In the genomic region with DNA sequence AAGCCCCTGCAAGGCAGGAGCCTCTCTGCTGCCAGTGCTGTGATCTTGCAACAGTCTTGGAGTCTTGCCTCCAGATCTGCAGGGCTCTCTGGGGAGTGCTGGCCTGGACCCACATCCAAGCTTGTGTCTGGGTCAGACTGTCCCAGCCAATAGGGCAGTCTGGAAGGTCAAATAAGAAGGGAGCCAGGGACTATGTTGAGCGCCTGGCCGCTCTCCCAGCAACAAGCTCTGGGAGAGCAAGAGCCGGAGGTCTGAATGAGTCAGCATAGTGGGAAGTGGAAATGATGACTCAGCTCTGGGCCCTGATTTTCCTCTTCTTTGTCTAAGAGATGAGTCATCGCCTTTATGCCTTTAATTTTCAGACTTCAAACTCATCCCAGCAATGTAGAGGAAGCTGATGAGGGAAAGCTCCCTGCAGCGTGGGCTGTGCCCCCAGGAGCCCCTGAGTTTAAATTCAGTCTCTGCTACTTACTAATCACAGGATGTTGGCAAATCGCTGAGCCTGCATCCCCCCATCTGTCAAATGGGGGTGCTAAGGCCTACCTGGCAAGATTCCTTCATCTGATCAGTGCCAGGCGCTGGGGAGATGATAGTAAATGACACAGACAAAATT, we compare ENCODE assay signal across 1 cellular context.
TF ChIP-seq lines count a peak whose summit lies in the region.

No MANE protein-coding gene starts in this region.

TF ChIP-seq in HepG2, 621 proteins besides CTCF, POLR2A, EP300 and RAD21 (continued from another document and continues in another):
- TF ChIP-seq, protein P1, sequence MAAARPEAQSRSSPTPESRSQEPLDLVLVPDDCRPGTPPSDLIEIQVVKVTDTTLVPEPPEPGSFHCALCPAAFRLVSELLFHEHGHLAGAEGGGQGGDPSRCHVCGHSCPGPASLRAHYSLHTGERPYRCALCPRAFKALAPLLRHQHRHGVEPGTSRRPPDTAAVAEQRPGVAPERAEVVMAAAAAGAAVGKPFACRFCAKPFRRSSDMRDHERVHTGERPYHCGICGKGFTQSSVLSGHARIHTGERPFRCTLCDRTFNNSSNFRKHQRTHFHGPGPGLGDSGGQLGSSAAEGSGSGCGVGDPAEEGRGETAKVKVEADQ (CRISPR knock-in tag; IDR thresholded peaks at IDR 0.05; ENCODE audit: borderline replicate concordance), result no peak
- no peak for TF ChIP-seq ZNF333 (CRISPR knock-in tag; IDR thresholded peaks at IDR 0.05; ENCODE audit: borderline replicate concordance)
- TF ChIP-seq HOXD1 (CRISPR knock-in tag; IDR thresholded peaks at IDR 0.05), result no peak
- TF ChIP-seq SMAD3 (CRISPR knock-in tag; IDR thresholded peaks at IDR 0.05), result peak; percentile 90
- TF ChIP-seq, protein P2, sequence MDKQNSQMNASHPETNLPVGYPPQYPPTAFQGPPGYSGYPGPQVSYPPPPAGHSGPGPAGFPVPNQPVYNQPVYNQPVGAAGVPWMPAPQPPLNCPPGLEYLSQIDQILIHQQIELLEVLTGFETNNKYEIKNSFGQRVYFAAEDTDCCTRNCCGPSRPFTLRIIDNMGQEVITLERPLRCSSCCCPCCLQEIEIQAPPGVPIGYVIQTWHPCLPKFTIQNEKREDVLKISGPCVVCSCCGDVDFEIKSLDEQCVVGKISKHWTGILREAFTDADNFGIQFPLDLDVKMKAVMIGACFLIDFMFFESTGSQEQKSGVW (CRISPR knock-in tag; IDR thresholded peaks at IDR 0.05; ENCODE audit: borderline replicate concordance), result no peak
- TF ChIP-seq ZNF816 (CRISPR knock-in tag; IDR thresholded peaks at IDR 0.05; ENCODE audit: borderline replicate concordance), result 0 out of 2 replicates have a peak, but pooled peaks have one; percentile 43
- TF ChIP-seq ZFP82 (CRISPR knock-in tag; IDR thresholded peaks at IDR 0.05; ENCODE audit: borderline replicate concordance), result no peak
- no peak for TF ChIP-seq KDM1A (CRISPR knock-in tag; IDR thresholded peaks at IDR 0.05)
- TF ChIP-seq, protein P3, sequence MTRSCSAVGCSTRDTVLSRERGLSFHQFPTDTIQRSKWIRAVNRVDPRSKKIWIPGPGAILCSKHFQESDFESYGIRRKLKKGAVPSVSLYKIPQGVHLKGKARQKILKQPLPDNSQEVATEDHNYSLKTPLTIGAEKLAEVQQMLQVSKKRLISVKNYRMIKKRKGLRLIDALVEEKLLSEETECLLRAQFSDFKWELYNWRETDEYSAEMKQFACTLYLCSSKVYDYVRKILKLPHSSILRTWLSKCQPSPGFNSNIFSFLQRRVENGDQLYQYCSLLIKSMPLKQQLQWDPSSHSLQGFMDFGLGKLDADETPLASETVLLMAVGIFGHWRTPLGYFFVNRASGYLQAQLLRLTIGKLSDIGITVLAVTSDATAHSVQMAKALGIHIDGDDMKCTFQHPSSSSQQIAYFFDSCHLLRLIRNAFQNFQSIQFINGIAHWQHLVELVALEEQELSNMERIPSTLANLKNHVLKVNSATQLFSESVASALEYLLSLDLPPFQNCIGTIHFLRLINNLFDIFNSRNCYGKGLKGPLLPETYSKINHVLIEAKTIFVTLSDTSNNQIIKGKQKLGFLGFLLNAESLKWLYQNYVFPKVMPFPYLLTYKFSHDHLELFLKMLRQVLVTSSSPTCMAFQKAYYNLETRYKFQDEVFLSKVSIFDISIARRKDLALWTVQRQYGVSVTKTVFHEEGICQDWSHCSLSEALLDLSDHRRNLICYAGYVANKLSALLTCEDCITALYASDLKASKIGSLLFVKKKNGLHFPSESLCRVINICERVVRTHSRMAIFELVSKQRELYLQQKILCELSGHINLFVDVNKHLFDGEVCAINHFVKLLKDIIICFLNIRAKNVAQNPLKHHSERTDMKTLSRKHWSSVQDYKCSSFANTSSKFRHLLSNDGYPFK (CRISPR knock-in tag; IDR thresholded peaks at IDR 0.05; ENCODE audit: borderline replicate concordance), result peak; percentile 48; the same call in 1 of the 2 replicates
- TF ChIP-seq NKX3-1 (CRISPR knock-in tag; IDR thresholded peaks at IDR 0.05), result no peak
- TF ChIP-seq, protein P4, sequence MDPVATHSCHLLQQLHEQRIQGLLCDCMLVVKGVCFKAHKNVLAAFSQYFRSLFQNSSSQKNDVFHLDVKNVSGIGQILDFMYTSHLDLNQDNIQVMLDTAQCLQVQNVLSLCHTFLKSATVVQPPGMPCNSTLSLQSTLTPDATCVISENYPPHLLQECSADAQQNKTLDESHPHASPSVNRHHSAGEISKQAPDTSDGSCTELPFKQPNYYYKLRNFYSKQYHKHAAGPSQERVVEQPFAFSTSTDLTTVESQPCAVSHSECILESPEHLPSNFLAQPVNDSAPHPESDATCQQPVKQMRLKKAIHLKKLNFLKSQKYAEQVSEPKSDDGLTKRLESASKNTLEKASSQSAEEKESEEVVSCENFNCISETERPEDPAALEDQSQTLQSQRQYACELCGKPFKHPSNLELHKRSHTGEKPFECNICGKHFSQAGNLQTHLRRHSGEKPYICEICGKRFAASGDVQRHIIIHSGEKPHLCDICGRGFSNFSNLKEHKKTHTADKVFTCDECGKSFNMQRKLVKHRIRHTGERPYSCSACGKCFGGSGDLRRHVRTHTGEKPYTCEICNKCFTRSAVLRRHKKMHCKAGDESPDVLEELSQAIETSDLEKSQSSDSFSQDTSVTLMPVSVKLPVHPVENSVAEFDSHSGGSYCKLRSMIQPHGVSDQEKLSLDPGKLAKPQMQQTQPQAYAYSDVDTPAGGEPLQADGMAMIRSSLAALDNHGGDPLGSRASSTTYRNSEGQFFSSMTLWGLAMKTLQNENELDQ (CRISPR knock-in tag; IDR thresholded peaks at IDR 0.05; ENCODE audit: borderline replicate concordance), result no peak
- TF ChIP-seq, protein P5, sequence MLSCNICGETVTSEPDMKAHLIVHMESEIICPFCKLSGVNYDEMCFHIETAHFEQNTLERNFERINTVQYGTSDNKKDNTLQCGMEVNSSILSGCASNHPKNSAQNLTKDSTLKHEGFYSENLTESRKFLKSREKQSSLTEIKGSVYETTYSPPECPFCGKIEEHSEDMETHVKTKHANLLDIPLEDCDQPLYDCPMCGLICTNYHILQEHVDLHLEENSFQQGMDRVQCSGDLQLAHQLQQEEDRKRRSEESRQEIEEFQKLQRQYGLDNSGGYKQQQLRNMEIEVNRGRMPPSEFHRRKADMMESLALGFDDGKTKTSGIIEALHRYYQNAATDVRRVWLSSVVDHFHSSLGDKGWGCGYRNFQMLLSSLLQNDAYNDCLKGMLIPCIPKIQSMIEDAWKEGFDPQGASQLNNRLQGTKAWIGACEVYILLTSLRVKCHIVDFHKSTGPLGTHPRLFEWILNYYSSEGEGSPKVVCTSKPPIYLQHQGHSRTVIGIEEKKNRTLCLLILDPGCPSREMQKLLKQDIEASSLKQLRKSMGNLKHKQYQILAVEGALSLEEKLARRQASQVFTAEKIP (CRISPR knock-in tag; IDR thresholded peaks at IDR 0.05; ENCODE audit: borderline replicate concordance), result no peak
- TF ChIP-seq ZNF737 (CRISPR knock-in tag; IDR thresholded peaks at IDR 0.05; ENCODE audit: borderline replicate concordance), result no peak
- no peak for TF ChIP-seq SRSF1 (optimal IDR thresholded peaks at IDR 0.05; ENCODE audit: low read depth, low read length)
- TF ChIP-seq, protein P6, sequence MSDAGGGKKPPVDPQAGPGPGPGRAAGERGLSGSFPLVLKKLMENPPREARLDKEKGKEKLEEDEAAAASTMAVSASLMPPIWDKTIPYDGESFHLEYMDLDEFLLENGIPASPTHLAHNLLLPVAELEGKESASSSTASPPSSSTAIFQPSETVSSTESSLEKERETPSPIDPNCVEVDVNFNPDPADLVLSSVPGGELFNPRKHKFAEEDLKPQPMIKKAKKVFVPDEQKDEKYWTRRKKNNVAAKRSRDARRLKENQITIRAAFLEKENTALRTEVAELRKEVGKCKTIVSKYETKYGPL (CRISPR knock-in tag; IDR thresholded peaks at IDR 0.05), result no peak
- no peak for TF ChIP-seq PAF1 (CRISPR knock-in tag; IDR thresholded peaks at IDR 0.05)
- no peak for TF ChIP-seq AGO1 (IDR thresholded peaks at IDR 0.05; ENCODE audit: low read depth, low read length, poor library complexity, severe bottlenecking)
- no peak for TF ChIP-seq ZSCAN31 (CRISPR knock-in tag; IDR thresholded peaks at IDR 0.05; ENCODE audit: low read depth)
- TF ChIP-seq ZNF703 (CRISPR knock-in tag; IDR thresholded peaks at IDR 0.05; ENCODE audit: borderline replicate concordance), result no peak
- no peak for TF ChIP-seq ZNF207 (IDR thresholded peaks at IDR 0.05; ENCODE audit: borderline replicate concordance)
- TF ChIP-seq HIVEP1 (CRISPR knock-in tag; IDR thresholded peaks at IDR 0.05), result no peak
- TF ChIP-seq NCOA1 (CRISPR knock-in tag; IDR thresholded peaks at IDR 0.05), result no peak
- TF ChIP-seq, protein P7, sequence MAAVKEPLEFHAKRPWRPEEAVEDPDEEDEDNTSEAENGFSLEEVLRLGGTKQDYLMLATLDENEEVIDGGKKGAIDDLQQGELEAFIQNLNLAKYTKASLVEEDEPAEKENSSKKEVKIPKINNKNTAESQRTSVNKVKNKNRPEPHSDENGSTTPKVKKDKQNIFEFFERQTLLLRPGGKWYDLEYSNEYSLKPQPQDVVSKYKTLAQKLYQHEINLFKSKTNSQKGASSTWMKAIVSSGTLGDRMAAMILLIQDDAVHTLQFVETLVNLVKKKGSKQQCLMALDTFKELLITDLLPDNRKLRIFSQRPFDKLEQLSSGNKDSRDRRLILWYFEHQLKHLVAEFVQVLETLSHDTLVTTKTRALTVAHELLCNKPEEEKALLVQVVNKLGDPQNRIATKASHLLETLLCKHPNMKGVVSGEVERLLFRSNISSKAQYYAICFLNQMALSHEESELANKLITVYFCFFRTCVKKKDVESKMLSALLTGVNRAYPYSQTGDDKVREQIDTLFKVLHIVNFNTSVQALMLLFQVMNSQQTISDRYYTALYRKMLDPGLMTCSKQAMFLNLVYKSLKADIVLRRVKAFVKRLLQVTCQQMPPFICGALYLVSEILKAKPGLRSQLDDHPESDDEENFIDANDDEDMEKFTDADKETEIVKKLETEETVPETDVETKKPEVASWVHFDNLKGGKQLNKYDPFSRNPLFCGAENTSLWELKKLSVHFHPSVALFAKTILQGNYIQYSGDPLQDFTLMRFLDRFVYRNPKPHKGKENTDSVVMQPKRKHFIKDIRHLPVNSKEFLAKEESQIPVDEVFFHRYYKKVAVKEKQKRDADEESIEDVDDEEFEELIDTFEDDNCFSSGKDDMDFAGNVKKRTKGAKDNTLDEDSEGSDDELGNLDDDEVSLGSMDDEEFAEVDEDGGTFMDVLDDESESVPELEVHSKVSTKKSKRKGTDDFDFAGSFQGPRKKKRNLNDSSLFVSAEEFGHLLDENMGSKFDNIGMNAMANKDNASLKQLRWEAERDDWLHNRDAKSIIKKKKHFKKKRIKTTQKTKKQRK (IDR thresholded peaks at IDR 0.05; ENCODE audit: low read length), result no peak
- TF ChIP-seq SKI (IDR thresholded peaks at IDR 0.05; ENCODE audit: partially characterized antibody), result peak; percentile 50
- TF ChIP-seq ZFP36L1 (CRISPR knock-in tag; IDR thresholded peaks at IDR 0.05), result no peak
- TF ChIP-seq ZSCAN12 (CRISPR knock-in tag; IDR thresholded peaks at IDR 0.05), result no peak
- peak; percentile 25; the same call in 1 of the 2 replicates for TF ChIP-seq PHF8 (CRISPR knock-in tag; IDR thresholded peaks at IDR 0.05)
- no peak for TF ChIP-seq CHD2 (IDR thresholded peaks at IDR 0.05; ENCODE audit: low read depth, low read length)
- no peak for TF ChIP-seq ZNF790 (CRISPR knock-in tag; IDR thresholded peaks at IDR 0.05; ENCODE audit: borderline replicate concordance)
- TF ChIP-seq, protein P8, sequence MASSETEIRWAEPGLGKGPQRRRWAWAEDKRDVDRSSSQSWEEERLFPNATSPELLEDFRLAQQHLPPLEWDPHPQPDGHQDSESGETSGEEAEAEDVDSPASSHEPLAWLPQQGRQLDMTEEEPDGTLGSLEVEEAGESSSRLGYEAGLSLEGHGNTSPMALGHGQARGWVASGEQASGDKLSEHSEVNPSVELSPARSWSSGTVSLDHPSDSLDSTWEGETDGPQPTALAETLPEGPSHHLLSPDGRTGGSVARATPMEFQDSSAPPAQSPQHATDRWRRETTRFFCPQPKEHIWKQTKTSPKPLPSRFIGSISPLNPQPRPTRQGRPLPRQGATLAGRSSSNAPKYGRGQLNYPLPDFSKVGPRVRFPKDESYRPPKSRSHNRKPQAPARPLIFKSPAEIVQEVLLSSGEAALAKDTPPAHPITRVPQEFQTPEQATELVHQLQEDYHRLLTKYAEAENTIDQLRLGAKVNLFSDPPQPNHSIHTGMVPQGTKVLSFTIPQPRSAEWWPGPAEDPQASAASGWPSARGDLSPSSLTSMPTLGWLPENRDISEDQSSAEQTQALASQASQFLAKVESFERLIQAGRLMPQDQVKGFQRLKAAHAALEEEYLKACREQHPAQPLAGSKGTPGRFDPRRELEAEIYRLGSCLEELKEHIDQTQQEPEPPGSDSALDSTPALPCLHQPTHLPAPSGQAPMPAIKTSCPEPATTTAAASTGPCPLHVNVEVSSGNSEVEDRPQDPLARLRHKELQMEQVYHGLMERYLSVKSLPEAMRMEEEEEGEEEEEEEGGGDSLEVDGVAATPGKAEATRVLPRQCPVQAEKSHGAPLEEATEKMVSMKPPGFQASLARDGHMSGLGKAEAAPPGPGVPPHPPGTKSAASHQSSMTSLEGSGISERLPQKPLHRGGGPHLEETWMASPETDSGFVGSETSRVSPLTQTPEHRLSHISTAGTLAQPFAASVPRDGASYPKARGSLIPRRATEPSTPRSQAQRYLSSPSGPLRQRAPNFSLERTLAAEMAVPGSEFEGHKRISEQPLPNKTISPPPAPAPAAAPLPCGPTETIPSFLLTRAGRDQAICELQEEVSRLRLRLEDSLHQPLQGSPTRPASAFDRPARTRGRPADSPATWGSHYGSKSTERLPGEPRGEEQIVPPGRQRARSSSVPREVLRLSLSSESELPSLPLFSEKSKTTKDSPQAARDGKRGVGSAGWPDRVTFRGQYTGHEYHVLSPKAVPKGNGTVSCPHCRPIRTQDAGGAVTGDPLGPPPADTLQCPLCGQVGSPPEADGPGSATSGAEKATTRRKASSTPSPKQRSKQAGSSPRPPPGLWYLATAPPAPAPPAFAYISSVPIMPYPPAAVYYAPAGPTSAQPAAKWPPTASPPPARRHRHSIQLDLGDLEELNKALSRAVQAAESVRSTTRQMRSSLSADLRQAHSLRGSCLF (CRISPR knock-in tag; IDR thresholded peaks at IDR 0.05; ENCODE audit: borderline replicate concordance), result no peak
- TF ChIP-seq, protein P9, sequence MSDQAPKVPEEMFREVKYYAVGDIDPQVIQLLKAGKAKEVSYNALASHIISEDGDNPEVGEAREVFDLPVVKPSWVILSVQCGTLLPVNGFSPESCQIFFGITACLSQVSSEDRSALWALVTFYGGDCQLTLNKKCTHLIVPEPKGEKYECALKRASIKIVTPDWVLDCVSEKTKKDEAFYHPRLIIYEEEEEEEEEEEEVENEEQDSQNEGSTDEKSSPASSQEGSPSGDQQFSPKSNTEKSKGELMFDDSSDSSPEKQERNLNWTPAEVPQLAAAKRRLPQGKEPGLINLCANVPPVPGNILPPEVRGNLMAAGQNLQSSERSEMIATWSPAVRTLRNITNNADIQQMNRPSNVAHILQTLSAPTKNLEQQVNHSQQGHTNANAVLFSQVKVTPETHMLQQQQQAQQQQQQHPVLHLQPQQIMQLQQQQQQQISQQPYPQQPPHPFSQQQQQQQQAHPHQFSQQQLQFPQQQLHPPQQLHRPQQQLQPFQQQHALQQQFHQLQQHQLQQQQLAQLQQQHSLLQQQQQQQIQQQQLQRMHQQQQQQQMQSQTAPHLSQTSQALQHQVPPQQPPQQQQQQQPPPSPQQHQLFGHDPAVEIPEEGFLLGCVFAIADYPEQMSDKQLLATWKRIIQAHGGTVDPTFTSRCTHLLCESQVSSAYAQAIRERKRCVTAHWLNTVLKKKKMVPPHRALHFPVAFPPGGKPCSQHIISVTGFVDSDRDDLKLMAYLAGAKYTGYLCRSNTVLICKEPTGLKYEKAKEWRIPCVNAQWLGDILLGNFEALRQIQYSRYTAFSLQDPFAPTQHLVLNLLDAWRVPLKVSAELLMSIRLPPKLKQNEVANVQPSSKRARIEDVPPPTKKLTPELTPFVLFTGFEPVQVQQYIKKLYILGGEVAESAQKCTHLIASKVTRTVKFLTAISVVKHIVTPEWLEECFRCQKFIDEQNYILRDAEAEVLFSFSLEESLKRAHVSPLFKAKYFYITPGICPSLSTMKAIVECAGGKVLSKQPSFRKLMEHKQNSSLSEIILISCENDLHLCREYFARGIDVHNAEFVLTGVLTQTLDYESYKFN (CRISPR knock-in tag; conservative IDR thresholded peaks at IDR 0.05), result peak; percentile 52
- no peak for TF ChIP-seq ZNF674 (CRISPR knock-in tag; IDR thresholded peaks at IDR 0.05; ENCODE audit: low read depth)
